Comparison of ENCODE assay signal across 12 cellular contexts in the genomic region with DNA sequence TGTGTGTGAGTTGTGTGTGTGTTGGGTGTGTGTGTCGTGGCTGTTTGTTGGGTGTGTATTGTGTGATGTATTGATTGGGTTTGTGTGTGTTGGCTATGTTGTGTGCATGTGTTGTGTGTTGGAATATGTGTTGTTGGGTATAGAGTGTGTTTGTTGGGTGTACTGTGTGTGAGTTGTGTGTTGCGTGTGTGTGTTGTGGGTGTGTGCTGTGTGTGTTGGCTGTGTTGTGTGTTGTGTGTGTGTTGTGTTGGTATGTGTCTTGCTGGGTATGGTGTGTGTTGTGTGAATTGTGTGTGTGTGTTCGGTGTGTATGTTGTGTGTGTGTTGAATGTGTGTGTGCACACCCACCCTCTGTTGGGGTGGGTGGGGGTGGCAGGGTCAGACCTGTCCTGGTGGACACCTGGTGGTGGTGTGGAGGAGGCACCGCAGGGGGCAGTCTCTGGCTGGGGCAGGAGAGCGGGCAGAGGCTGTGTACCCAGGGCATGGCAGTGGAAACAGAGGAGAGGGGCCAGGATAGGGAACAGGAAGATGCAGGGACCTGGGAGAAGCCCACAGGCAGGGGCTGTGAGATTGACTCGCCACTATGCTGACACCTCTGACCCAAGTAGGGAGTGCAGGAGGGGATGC. TPM values are rescaled to one million over a fixed set of nuclear protein-coding genes. Genes with fewer than 3 reads are reported as not detected.
A peak's percentile ranks its signal among the peaks of the same experiment; 100 is the strongest.
DNase-seq lines count a peak whose midpoint lies in the region; ATAC-seq, FAIRE-seq and TF ChIP-seq lines count a peak whose summit lies in the region.
"Had no signal": no experiment of that assay in that cellular context is flagged by ENCODE, and none has a peak within 500 bp of the region (broad histone marks: within the 10 kb centered on the region; RNA-seq: fewer than 3 reads in every experiment).

No MANE protein-coding gene starts in this region.

- no peak overlapping the region for H2AFZ ChIP-seq in Loucy (ENCODE audit: low read length)

- peak; percentile 12 for ATAC-seq in omental fat pad (ENCODE audit: low FRiP score)
- ATAC-seq in heart right ventricle, result no peak

- H3K4me1 ChIP-seq in Loucy (ENCODE audit: insufficient read depth, low read length, poor library complexity, severe bottlenecking) (no peaks in the 10 kb centered on the region), heart right ventricle (peaks cover 0 to 10% (median 3%) of the 10 kb centered on the region in 9 donors)

- H3K4me3 ChIP-seq in Loucy (ENCODE audit: low read length, poor library complexity, severe bottlenecking), result no peak overlapping the region
- no peak overlapping the region for H3K4me3 ChIP-seq in bronchial epithelial cell (ENCODE audit: low read depth, low read length)
- no peak overlapping the region for H3K4me3 ChIP-seq in heart right ventricle

- peak; percentile 37 for DNase-seq in DMS 273 (lab: John Stamatoyannopoulos, UW; ENCODE audit: unreplicated experiment)
- no peak for DNase-seq in DMS 273 treated with DMSO at 0.1 percent for 48 hours (lab: John Stamatoyannopoulos, UW)
- DNase-seq in bronchial epithelial cell (ENCODE audit: low read depth), result no peak
- DNase-seq in omental fat pad (ENCODE audit: low spot score), result no peak
- no peak for DNase-seq in NCI-H526 treated with DMSO at 0.1 percent for 48 hours (lab: John Stamatoyannopoulos, UW)
- no peak for DNase-seq in T-helper 9 cell
- no peak for DNase-seq in heart right ventricle
- DNase-seq: activated CD4-positive, alpha-beta T cell treated with anti-CD3 and anti-CD28 coated beads, Interleukin-2, amount 50 U/mL, for 4 hours; activated naive CD4-positive, alpha-beta T cell treated with Interleukin-2 at 50 U/mL for 16 hours; MV-4-11 had no signal

- H3F3A ChIP-seq in Loucy (ENCODE audit: low read depth), result no peaks in the 10 kb centered on the region

- 89 to 95% methylated on average over 6 of the region's 6 CpGs for WGBS in heart right ventricle, 2 donors

- intact Hi-C loops in heart right ventricle (cut with DNase I), result no loop called here

- H3K9ac ChIP-seq in Loucy (ENCODE audit: low read depth, low read length, poor library complexity, severe bottlenecking), result no peak overlapping the region

- no peaks in the 10 kb centered on the region for H3K9me2 ChIP-seq in Loucy (replicated peaks; ENCODE audit: low read depth, low read length)

- H4K20me1 ChIP-seq in Loucy (ENCODE audit: insufficient read depth, low read length, poor library complexity, severe bottlenecking), result no peaks in the 10 kb centered on the region

- H3K27ac ChIP-seq in heart right ventricle, result no peak overlapping the region
- H3K27ac ChIP-seq: 22Rv1 had no signal

- H3K36me3 ChIP-seq in Loucy (ENCODE audit: insufficient read depth, low read length), result no peaks in the 10 kb centered on the region
- H3K36me3 ChIP-seq in bronchial epithelial cell (ENCODE audit: control insufficient read depth, insufficient read depth, low read length), result no peaks in the 10 kb centered on the region
- H3K36me3 ChIP-seq in heart right ventricle, result no peaks in the 10 kb centered on the region

- FAIRE-seq in bronchial epithelial cell (lab: Jason Lieb, UNC), result peak; percentile 95

- H3K9me3 ChIP-seq in Loucy (ENCODE audit: insufficient read depth, low read depth, low read length), result no peaks in the 10 kb centered on the region
- H3K9me3 ChIP-seq in heart right ventricle, result no peaks in the 10 kb centered on the region

- H3K4me2 ChIP-seq in Loucy (ENCODE audit: low read depth, low read length, poor library complexity, severe bottlenecking), result no peak overlapping the region

- TF ChIP-seq CTCF in Loucy (conservative IDR thresholded peaks at IDR 0.05; ENCODE audit: low read length), result peak; percentile 31; the same call in 1 of the 2 replicates
- peak; percentile 36 for TF ChIP-seq CTCF in bronchial epithelial cell (IDR thresholded peaks at IDR 0.05; ENCODE audit: insufficient read depth, low read length, severe bottlenecking)
- TF ChIP-seq CTCF in omental fat pad (IDR thresholded peaks at IDR 0.05), result no peak
- TF ChIP-seq CTCF in heart right ventricle (IDR thresholded peaks at IDR 0.05), result no peak

- H3K27me3 ChIP-seq in Loucy (ENCODE audit: insufficient read depth, low read length, poor library complexity, severe bottlenecking) (no peaks in the 10 kb centered on the region), bronchial epithelial cell (ENCODE audit: control insufficient read depth, insufficient read depth, low read length) (no peaks in the 10 kb centered on the region), heart right ventricle (no peaks in the 10 kb centered on the region)

- no peaks in the 10 kb centered on the region for H3K79me2 ChIP-seq in Loucy (ENCODE audit: insufficient read depth, low read length)

RNA-seq across cellular contexts. Expression of a gene that starts 25.5 kb away (rescaled TPM):
- total RNA-seq in bronchial epithelial cell, result 47.6 and 64.5 TPM in 2 replicates
- 100 to 1,000 TPM; 106 to 205 (median 122) TPM for total RNA-seq in omental fat pad
- total RNA-seq in heart right ventricle, result 10 to 100 TPM; 11.3 to 39.5 (median 21.7) TPM
- polyA plus RNA-seq in heart right ventricle, result 10 to 100 TPM; 17.5 to 69.9 TPM

Comparison
In these comparisons a context has a peak if more than half of its experiments do, and no peak if none do; other contexts are left out.
1. CTCF ChIP-seq: peak in Loucy (single experiment) and bronchial epithelial cell (single experiment); none in omental fat pad (0 of 3) and heart right ventricle (0 of 9).